Comparison of ENCODE assay signal across 15 cellular contexts in the genomic region with DNA sequence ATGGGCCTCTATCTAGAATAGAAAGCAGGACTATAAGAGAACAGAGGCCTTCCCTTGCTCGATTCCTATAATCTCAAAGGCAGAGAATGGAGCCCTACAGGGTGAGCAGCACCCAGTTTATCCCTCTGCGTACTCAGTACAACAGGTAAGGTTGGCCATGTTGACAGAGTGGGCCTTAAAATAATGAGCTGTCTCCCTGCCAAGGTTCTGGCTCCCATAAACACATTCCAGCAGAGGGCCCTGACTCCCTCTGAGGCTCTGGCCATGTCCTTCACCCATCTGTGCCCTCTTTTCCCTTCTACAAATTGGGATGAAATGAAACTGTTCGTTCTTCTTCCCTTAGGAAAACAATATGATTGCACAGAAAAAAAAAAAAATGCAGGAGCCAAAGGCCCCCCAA. TPM values are rescaled to one million over a fixed set of nuclear protein-coding genes. Genes with fewer than 3 reads are reported as not detected.
A peak's percentile ranks its signal among the peaks of the same experiment; 100 is the strongest.
DNase-seq lines count a peak whose midpoint lies in the region; ATAC-seq and TF ChIP-seq lines count a peak whose summit lies in the region.
"Had no signal": no experiment of that assay in that cellular context is flagged by ENCODE, and none has a peak within 500 bp of the region (broad histone marks: within the 10 kb centered on the region; RNA-seq: fewer than 3 reads in every experiment).

No MANE protein-coding gene starts in this region.

- H3K4me1 Mint-ChIP-seq in HFFc6 (ENCODE audit: low read depth): peaks cover 23% of the 10 kb centered on the region

- H3K27me3 ChIP-seq in heart right ventricle: no peaks in the 10 kb centered on the region
- H3K27me3 ChIP-seq in osteoblast (ENCODE audit: insufficient read depth, low read length): no peaks in the 10 kb centered on the region
- H3K27me3 ChIP-seq: cardiac muscle cell had no signal

- H3K27me3 Mint-ChIP-seq in HFFc6 (ENCODE audit: insufficient read depth): peaks cover 7% of the 10 kb centered on the region; the same call in 1 of the 2 replicates
- H3K27me3 Mint-ChIP-seq: activated B cell treated with CpG ODN at 0.5 μM for 24 hours; activated naive CD8-positive, alpha-beta T cell treated with anti-CD3 and anti-CD28 coated beads, Interleukin-2, amount 10 ng/mL, durations not matched to agents 7 days and 5 days had no signal

- H3K27ac Mint-ChIP-seq in HFFc6: no peak overlapping the region

- peak; percentile 57 for ATAC-seq in Right ventricle myocardium inferior
- ATAC-seq in heart right ventricle: peak in 4 of 8 donors; percentile 34 to 63 (median 60)
- no peak for ATAC-seq in HG03097 (IDR thresholded peaks at IDR 0.05; ENCODE audit: low FRiP score, unreplicated experiment)

- 41 to 54% methylated on average over 3 of the region's 3 CpGs for WGBS in heart right ventricle, 2 donors

- H3K4me2 ChIP-seq in osteoblast (ENCODE audit: insufficient read depth, low read length): no peak overlapping the region

- no peak overlapping the region for H2AFZ ChIP-seq in osteoblast (ENCODE audit: low read length)

- H3K4me1 ChIP-seq in heart right ventricle: peaks cover 15 to 54% (median 46%) of the 10 kb centered on the region in 9 donors
- H3K4me1 ChIP-seq in osteoblast (ENCODE audit: insufficient read depth, low read length): peaks cover 17% of the 10 kb centered on the region

- H3K4me3 Mint-ChIP-seq in HFFc6: no peak overlapping the region
- H3K4me3 Mint-ChIP-seq: activated B cell treated with CpG ODN at 0.5 μM for 24 hours; activated naive CD8-positive, alpha-beta T cell treated with anti-CD3 and anti-CD28 coated beads, Interleukin-2, amount 10 ng/mL, durations not matched to agents 7 days and 5 days had no signal

- DNase-seq in Right ventricle myocardium inferior (ENCODE audit: missing footprints): no peak
- DNase-seq in cardiac septum (ENCODE audit: low spot score): no peak
- no peak for DNase-seq in heart right ventricle
- DNase-seq in osteoblast (ENCODE audit: insufficient read length, low spot score, missing footprints): peak; percentile 55
- no peak for DNase-seq in HFFc6
- no peak for DNase-seq in NCI-H1436 (lab: John Stamatoyannopoulos, UW)
- no peak for DNase-seq in NOMO-1 (lab: John Stamatoyannopoulos, UW; ENCODE audit: unreplicated experiment in 2 of 2)
- DNase-seq: activated B cell treated with CpG ODN at 0.5 μM for 24 hours; activated naive CD8-positive, alpha-beta T cell treated with anti-CD3 and anti-CD28 coated beads, Interleukin-2, amount 10 ng/mL, durations not matched to agents 7 days and 5 days; Caco-2; NCI-H187; NCI-H510A had no signal

- H3K79me2 ChIP-seq in osteoblast (ENCODE audit: insufficient read depth, low read length): peaks cover 62% of the 10 kb centered on the region

- peaks cover 25% of the 10 kb centered on the region; the same call in 1 of the 2 replicates for H3K36me3 Mint-ChIP-seq in HFFc6 (ENCODE audit: low read depth)

- H3K4me3 ChIP-seq in heart right ventricle: no peak overlapping the region
- H3K4me3 ChIP-seq in osteoblast (ENCODE audit: insufficient read depth, low read length): no peak overlapping the region
- H3K4me3 ChIP-seq: cardiac muscle cell, thoracic aorta had no signal

- intact Hi-C loops in Right ventricle myocardium inferior (cut with DNase I) (no loop called here), cardiac septum (cut with DNase I) (no loop called here), heart right ventricle (cut with DNase I) (loop anchor here in 2 of 10 donors (10.0 kb wide), 1 partner anchor 54 kb away; no protein-coding TSS in a partner anchor)

- H3K9me3 ChIP-seq in heart right ventricle: no peaks in the 10 kb centered on the region
- no peaks in the 10 kb centered on the region for H3K9me3 ChIP-seq in osteoblast (ENCODE audit: low read depth, low read length)
- H3K9me3 ChIP-seq: Caco-2, thoracic aorta had no signal

- peak overlapping the region in 6 of 10 donors; percentile 23 to 53 (median 42) for H3K27ac ChIP-seq in heart right ventricle
- H3K27ac ChIP-seq in osteoblast (ENCODE audit: low read depth, low read length): no peak overlapping the region
- H3K27ac ChIP-seq: cardiac muscle cell, thoracic aorta had no signal

- peaks cover 0 to 96% (median 38%) of the 10 kb centered on the region in 9 donors for H3K36me3 ChIP-seq in heart right ventricle
- H3K36me3 ChIP-seq in osteoblast (ENCODE audit: insufficient read depth, low read length): peaks cover 70% of the 10 kb centered on the region

- peak in 4 of 9 donors; percentile 5 to 35 (median 29) for TF ChIP-seq CTCF in heart right ventricle (IDR thresholded peaks at IDR 0.05)
- TF ChIP-seq CTCF in osteoblast (IDR thresholded peaks at IDR 0.05; ENCODE audit: extremely low read depth, low read depth, low read length): no peak
- no peak for TF ChIP-seq CTCF in HFFc6 (IDR thresholded peaks at IDR 0.05)

- H3K9me3 Mint-ChIP-seq in HFFc6: no peaks in the 10 kb centered on the region
- H3K9me3 Mint-ChIP-seq: activated B cell treated with CpG ODN at 0.5 μM for 24 hours; activated naive CD8-positive, alpha-beta T cell treated with anti-CD3 and anti-CD28 coated beads, Interleukin-2, amount 10 ng/mL, durations not matched to agents 7 days and 5 days had no signal

- H4K20me1 ChIP-seq in osteoblast (ENCODE audit: insufficient read depth, low read length): peaks cover 29% of the 10 kb centered on the region

RNA-seq across cellular contexts. Expression of a gene that starts 16.9 kb away (rescaled TPM):
- 14.9 TPM for total RNA-seq in Right ventricle myocardium inferior
- total RNA-seq in cardiac septum: 45.9 TPM
- 10 to 100 TPM; 13.9 to 30.8 (median 23.6) TPM for total RNA-seq in heart right ventricle
- 10 to 100 TPM in 1 of 2 donors, 1 to 10 TPM in 1; 6.6 to 15.7 TPM for polyA plus RNA-seq in heart right ventricle
- total RNA-seq in osteoblast: 40.1 and 40.2 TPM in 2 replicates
- total RNA-seq in HFFc6 (2021; fragmentation: NEBNext Ultra II Directional; extraction: Animal tissue kit (Norgen Biotek cat#: 25700)): 10 to 100 TPM; 51.1 to 60.9 (median 53.2) TPM
